ENCODE assay signal across 8 cellular contexts in the genomic region with DNA sequence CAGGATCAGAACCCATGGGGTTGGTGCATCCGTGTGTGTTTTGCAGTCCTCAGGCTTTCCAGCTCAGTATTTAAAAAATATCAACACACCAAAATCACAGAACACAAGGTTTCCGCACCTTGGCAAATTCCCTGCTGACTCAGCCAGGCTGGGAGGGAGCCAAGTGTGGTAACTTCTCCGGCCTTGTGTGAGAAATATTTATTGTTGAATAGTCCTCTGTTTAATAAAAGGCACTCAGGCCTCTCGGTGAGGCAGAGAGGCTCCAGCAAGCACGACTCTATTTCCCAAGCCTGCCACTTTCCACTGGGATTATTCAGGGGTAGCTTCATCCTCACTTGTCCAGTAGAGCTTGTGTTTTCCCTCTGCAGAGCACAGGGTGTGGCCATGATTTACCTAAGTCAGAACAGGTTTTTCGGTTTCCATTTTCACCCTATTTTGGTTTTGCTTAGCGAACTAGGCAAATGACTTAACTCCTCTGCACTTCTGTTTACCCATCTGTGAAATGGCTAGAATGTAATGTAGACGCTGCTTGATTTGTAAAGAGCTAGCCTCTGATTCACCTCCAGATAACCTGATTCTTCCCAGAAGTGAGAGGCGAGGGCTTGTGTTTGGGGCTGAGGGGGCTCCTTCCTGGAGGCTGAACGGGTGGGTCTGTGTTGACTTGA. TPM values are rescaled to one million over a fixed set of nuclear protein-coding genes. Genes with fewer than 3 reads are reported as not detected.
DNase-seq lines count a peak whose midpoint lies in the region; ATAC-seq and TF ChIP-seq lines count a peak whose summit lies in the region.

No MANE protein-coding gene starts in this region.

- H3K36me3 ChIP-seq in upper lobe of right lung, result no peaks in the 10 kb centered on the region

- ATAC-seq in GM18868 (IDR thresholded peaks at IDR 0.05; ENCODE audit: unreplicated experiment), result peak; percentile 76
- peak; percentile 78 for ATAC-seq in HG02763 (IDR thresholded peaks at IDR 0.05; ENCODE audit: unreplicated experiment)
- ATAC-seq in upper lobe of right lung, result peak; percentile 70
- no peak for ATAC-seq in GM19397 (IDR thresholded peaks at IDR 0.05; ENCODE audit: unreplicated experiment)
- ATAC-seq in activated naive CD8-positive, alpha-beta T cell treated with anti-CD3 and anti-CD28 coated beads, Interleukin-2, amount 50 U/mL, for 24 hours, result no peak

- CTCF ChIA-PET in RWPE1 (lab: Yijun Ruan, JAX), result interaction anchor here (0.9 to 1.8 kb wide), 7 partner anchors 9 to 865 kb away, joined by 3 to 9 read pairs (median 4); no protein-coding TSS in a partner anchor

- no peaks in the 10 kb centered on the region for H3K9me3 ChIP-seq in upper lobe of right lung

- H3K27ac ChIP-seq in RWPE1, result peak overlapping the region; percentile 87
- H3K27ac ChIP-seq in upper lobe of right lung, result peak overlapping the region; percentile 33

- H3K9me3 Mint-ChIP-seq in activated naive CD8-positive, alpha-beta T cell treated with anti-CD3 and anti-CD28 coated beads, Interleukin-2, amount 50 U/mL, for 24 hours, result no peaks in the 10 kb centered on the region

- DNase-seq in RWPE1 (ENCODE audit: low spot score) (peak; percentile 81), iPS-NIHi11 (ENCODE audit: low spot score) (peak; percentile 50), upper lobe of right lung (peak; percentile 78)
- no peak for DNase-seq in activated naive CD8-positive, alpha-beta T cell treated with anti-CD3 and anti-CD28 coated beads, Interleukin-2, amount 50 U/mL, for 24 hours
- DNase-seq in stimulated activated CD8-positive, alpha-beta memory T cell treated with anti-CD3 and anti-CD28 coated beads, Interleukin-4, amount 100 ng/mL, for 48 hours, result no peak

- no peak for TF ChIP-seq CTCF in RWPE1 (conservative IDR thresholded peaks at IDR 0.05; ENCODE audit: low read depth)
- TF ChIP-seq CTCF in upper lobe of right lung (IDR thresholded peaks at IDR 0.05), result no peak

- H3K4me1 Mint-ChIP-seq in activated naive CD8-positive, alpha-beta T cell treated with anti-CD3 and anti-CD28 coated beads, Interleukin-2, amount 50 U/mL, for 24 hours, result peaks cover 5% of the 10 kb centered on the region

- H3K27me3 ChIP-seq in upper lobe of right lung, result no peaks in the 10 kb centered on the region

- intact Hi-C loops in upper lobe of right lung (cut with DNase I), result no loop called here

- peaks cover 22% of the 10 kb centered on the region for H3K4me1 ChIP-seq in upper lobe of right lung

- H3K4me3 Mint-ChIP-seq in activated naive CD8-positive, alpha-beta T cell treated with anti-CD3 and anti-CD28 coated beads, Interleukin-2, amount 50 U/mL, for 24 hours, result no peak overlapping the region

- H3K27me3 Mint-ChIP-seq in activated naive CD8-positive, alpha-beta T cell treated with anti-CD3 and anti-CD28 coated beads, Interleukin-2, amount 50 U/mL, for 24 hours, result peaks cover 7% of the 10 kb centered on the region

- H3K4me3 ChIP-seq in upper lobe of right lung, result no peak overlapping the region

- H3K36me3 Mint-ChIP-seq in activated naive CD8-positive, alpha-beta T cell treated with anti-CD3 and anti-CD28 coated beads, Interleukin-2, amount 50 U/mL, for 24 hours (ENCODE audit: low read depth), result no peaks in the 10 kb centered on the region

- POLR2A ChIA-PET in RWPE1 (lab: Yijun Ruan, JAX; ENCODE audit: low non-redundant PET), result interaction anchor here (0.6 kb wide), 2 partner anchors 47 to 81 kb away, joined by 4 to 7 read pairs; no protein-coding TSS in a partner anchor

- no peak overlapping the region for H3K27ac Mint-ChIP-seq in activated naive CD8-positive, alpha-beta T cell treated with anti-CD3 and anti-CD28 coated beads, Interleukin-2, amount 50 U/mL, for 24 hours

RNA-seq across cellular contexts. Expression of a gene that starts 13.0 kb away (rescaled TPM):
- total RNA-seq in upper lobe of right lung, result 49.2 TPM

Comparison
In these comparisons a context has a peak if more than half of its experiments do, and no peak if none do; other contexts are left out.
1. ATAC-seq: peak in GM18868 (single experiment), HG02763 (single experiment) and upper lobe of right lung (single experiment); none in GM19397 (single experiment) and activated naive CD8-positive, alpha-beta T cell treated with anti-CD3 and anti-CD28 coated beads, Interleukin-2, amount 50 U/mL, for 24 hours (single experiment).
2. DNase-seq: peak in RWPE1 (single experiment), iPS-NIHi11 (single experiment) and upper lobe of right lung (single experiment); none in activated naive CD8-positive, alpha-beta T cell treated with anti-CD3 and anti-CD28 coated beads, Interleukin-2, amount 50 U/mL, for 24 hours (single experiment) and stimulated activated CD8-positive, alpha-beta memory T cell treated with anti-CD3 and anti-CD28 coated beads, Interleukin-4, amount 100 ng/mL, for 48 hours (single experiment).